Comparison of ENCODE assay signal across 1 cellular context in genomic region chr3:195221015-195221853, GRCh38.
TF ChIP-seq lines count a peak whose summit lies in the region.

No MANE protein-coding gene starts in this region.

TF ChIP-seq in HepG2, 621 proteins besides CTCF, POLR2A, EP300 and RAD21:
- TF ChIP-seq ZFYVE20 (CRISPR knock-in tag; IDR thresholded peaks at IDR 0.05; ENCODE audit: borderline replicate concordance, low read depth) (no peak), MAFK (conservative IDR thresholded peaks at IDR 0.05 in 1 of 2, IDR thresholded peaks at IDR 0.05 in 1 of 2; ENCODE audit: low read length in 2 of 2) (peak; percentile 89 to 92), MAFF (IDR thresholded peaks at IDR 0.05; ENCODE audit: low read depth, low read length) (peak; percentile 92)
- TF ChIP-seq, protein P1, sequence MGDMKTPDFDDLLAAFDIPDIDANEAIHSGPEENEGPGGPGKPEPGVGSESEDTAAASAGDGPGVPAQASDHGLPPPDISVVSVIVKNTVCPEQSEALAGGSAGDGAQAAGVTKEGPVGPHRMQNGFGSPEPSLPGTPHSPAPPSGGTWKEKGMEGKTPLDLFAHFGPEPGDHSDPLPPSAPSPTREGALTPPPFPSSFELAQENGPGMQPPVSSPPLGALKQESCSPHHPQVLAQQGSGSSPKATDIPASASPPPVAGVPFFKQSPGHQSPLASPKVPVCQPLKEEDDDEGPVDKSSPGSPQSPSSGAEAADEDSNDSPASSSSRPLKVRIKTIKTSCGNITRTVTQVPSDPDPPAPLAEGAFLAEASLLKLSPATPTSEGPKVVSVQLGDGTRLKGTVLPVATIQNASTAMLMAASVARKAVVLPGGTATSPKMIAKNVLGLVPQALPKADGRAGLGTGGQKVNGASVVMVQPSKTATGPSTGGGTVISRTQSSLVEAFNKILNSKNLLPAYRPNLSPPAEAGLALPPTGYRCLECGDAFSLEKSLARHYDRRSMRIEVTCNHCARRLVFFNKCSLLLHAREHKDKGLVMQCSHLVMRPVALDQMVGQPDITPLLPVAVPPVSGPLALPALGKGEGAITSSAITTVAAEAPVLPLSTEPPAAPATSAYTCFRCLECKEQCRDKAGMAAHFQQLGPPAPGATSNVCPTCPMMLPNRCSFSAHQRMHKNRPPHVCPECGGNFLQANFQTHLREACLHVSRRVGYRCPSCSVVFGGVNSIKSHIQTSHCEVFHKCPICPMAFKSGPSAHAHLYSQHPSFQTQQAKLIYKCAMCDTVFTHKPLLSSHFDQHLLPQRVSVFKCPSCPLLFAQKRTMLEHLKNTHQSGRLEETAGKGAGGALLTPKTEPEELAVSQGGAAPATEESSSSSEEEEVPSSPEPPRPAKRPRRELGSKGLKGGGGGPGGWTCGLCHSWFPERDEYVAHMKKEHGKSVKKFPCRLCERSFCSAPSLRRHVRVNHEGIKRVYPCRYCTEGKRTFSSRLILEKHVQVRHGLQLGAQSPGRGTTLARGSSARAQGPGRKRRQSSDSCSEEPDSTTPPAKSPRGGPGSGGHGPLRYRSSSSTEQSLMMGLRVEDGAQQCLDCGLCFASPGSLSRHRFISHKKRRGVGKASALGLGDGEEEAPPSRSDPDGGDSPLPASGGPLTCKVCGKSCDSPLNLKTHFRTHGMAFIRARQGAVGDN (CRISPR knock-in tag; IDR thresholded peaks at IDR 0.05): peak; percentile 47
